8 cellular contexts compared by ENCODE assay signal in genomic region chr15:60660290-60661051, GRCh38.
DNase-seq lines count a peak whose midpoint lies in the region; ATAC-seq and TF ChIP-seq lines count a peak whose summit lies in the region.

No MANE protein-coding gene starts in this region.

- H2BK12ac ChIP-seq in mesenchymal stem cell (ENCODE audit: low read length in 2 of 2) = no peak overlapping the region

- no peak overlapping the region for H3K4ac ChIP-seq in mesenchymal stem cell (ENCODE audit: low read depth in 1 of 2, low read length in 2 of 2)

- no peaks in the 10 kb centered on the region for H3K36me3 Mint-ChIP-seq in activated T-cell treated with anti-CD3 and anti-CD28 coated beads, Interleukin-2, amount 50 U/mL, for 72 hours (ENCODE audit: insufficient read depth in 2 of 2)

- H3K36me3 ChIP-seq in mesenchymal stem cell (ENCODE audit: control insufficient read depth in 1 of 2, insufficient read depth in 2 of 2, low read depth in 1 of 2, low read length in 2 of 2) = no peaks in the 10 kb centered on the region

- no peak overlapping the region for H2AFZ ChIP-seq in mesenchymal stem cell (ENCODE audit: low read depth, low read length)

- H3K14ac ChIP-seq in mesenchymal stem cell (ENCODE audit: low read length in 2 of 2) = no peak overlapping the region

- peaks cover 35% of the 10 kb centered on the region for H3K4me1 Mint-ChIP-seq in activated T-cell treated with anti-CD3 and anti-CD28 coated beads, Interleukin-2, amount 50 U/mL, for 72 hours (ENCODE audit: low read depth)

- peak overlapping the region in 1 of 2 donors; percentile 45 for H3K4me3 Mint-ChIP-seq in activated T-cell treated with anti-CD3 and anti-CD28 coated beads, Interleukin-2, amount 50 U/mL, for 72 hours

- no peaks in the 10 kb centered on the region for H3K9me3 ChIP-seq in mesenchymal stem cell (ENCODE audit: control insufficient read depth, low read length)

- peaks cover 9% of the 10 kb centered on the region for H3K27me3 Mint-ChIP-seq in activated T-cell treated with anti-CD3 and anti-CD28 coated beads, Interleukin-2, amount 50 U/mL, for 72 hours (ENCODE audit: low read depth)

- H3K23ac ChIP-seq in mesenchymal stem cell (ENCODE audit: low read length in 2 of 2) = no peak overlapping the region

- in situ Hi-C loops in astrocyte of the cerebellum (cut with HindIII; ENCODE audit: low sequenced_read_pairs) (no loop called here), ACHN (cut with HindIII; ENCODE audit: low pct_ligation_motif_present, low pct_unique_long_range_greater_than_20kb, low sequenced_read_pairs) (no loop called here)

- no peak overlapping the region for H2BK5ac ChIP-seq in mesenchymal stem cell (ENCODE audit: low read depth, low read length, poor library complexity, severe bottlenecking)

- H3K79me1 ChIP-seq in mesenchymal stem cell (replicated peaks; ENCODE audit: low read length, poor library complexity, severe bottlenecking) = no peaks in the 10 kb centered on the region

- no peaks in the 10 kb centered on the region for H3K9me3 Mint-ChIP-seq in activated T-cell treated with anti-CD3 and anti-CD28 coated beads, Interleukin-2, amount 50 U/mL, for 72 hours

- no peak overlapping the region for H3K27ac Mint-ChIP-seq in activated T-cell treated with anti-CD3 and anti-CD28 coated beads, Interleukin-2, amount 50 U/mL, for 72 hours

- H4K8ac ChIP-seq in mesenchymal stem cell (ENCODE audit: low read length) = no peak overlapping the region

- no peak overlapping the region for H4K91ac ChIP-seq in mesenchymal stem cell (ENCODE audit: low read length)

- H3K27me3 ChIP-seq in mesenchymal stem cell (ENCODE audit: control insufficient read depth in 1 of 2, insufficient read depth in 1 of 2, low read length in 2 of 2) = no peaks in the 10 kb centered on the region

- no peak overlapping the region for H3K4me2 ChIP-seq in mesenchymal stem cell (ENCODE audit: low read length, poor library complexity, severe bottlenecking)

- H2BK15ac ChIP-seq in mesenchymal stem cell (ENCODE audit: low read depth, poor library complexity, severe bottlenecking) = no peak overlapping the region

- H3K4me3 ChIP-seq in astrocyte of the cerebellum (ENCODE audit: low read depth, low read length) (no peak overlapping the region), mesenchymal stem cell (ENCODE audit: insufficient read depth in 1 of 2, low read depth in 1 of 2, low read length in 2 of 2) (peak overlapping the region in 1 of 2 experiments; percentile 59)

- no peak overlapping the region for H3K27ac ChIP-seq in mesenchymal stem cell (ENCODE audit: low read length, poor library complexity, severe bottlenecking)

- no peak overlapping the region for H2AK5ac ChIP-seq in mesenchymal stem cell (ENCODE audit: low read length, severe bottlenecking)

- ATAC-seq in activated T-cell treated with anti-CD3 and anti-CD28 coated beads, Interleukin-2, amount 50 U/mL, for 72 hours (replicated peaks in 1 of 2) = peak; percentile 88 to 95
- ATAC-seq in HG02981 (IDR thresholded peaks at IDR 0.05; ENCODE audit: unreplicated experiment) = peak; percentile 87

- no peaks in the 10 kb centered on the region for H3K4me1 ChIP-seq in mesenchymal stem cell (ENCODE audit: control insufficient read depth, insufficient read depth, low read depth, low read length)

- WGBS in mesenchymal stem cell = 59% methylated on average over 4 of the region's 4 CpGs

- peak overlapping the region; percentile 84 for H3K9ac ChIP-seq in mesenchymal stem cell (ENCODE audit: low read length)

- TF ChIP-seq CTCF in astrocyte of the cerebellum (IDR thresholded peaks at IDR 0.05; ENCODE audit: low read depth, low read length, missing control alignments) = no peak

- no peak overlapping the region for H2BK120ac ChIP-seq in mesenchymal stem cell (ENCODE audit: low read depth, low read length)

- no peak overlapping the region for H3K18ac ChIP-seq in mesenchymal stem cell (ENCODE audit: low read depth in 1 of 2, low read length in 2 of 2)

- no peak for DNase-seq in activated T-cell treated with anti-CD3 and anti-CD28 coated beads, Interleukin-2, amount 50 U/mL, for 72 hours
- DNase-seq in activated T-cell treated with anti-CD3 and anti-CD28 coated beads for 4 hours (no peak), astrocyte of the cerebellum (ENCODE audit: low read depth) (peak; percentile 50), mesenchymal stem cell (peak; percentile 85), NCI-H146 treated with DMSO at 0.1 percent for 48 hours (lab: John Stamatoyannopoulos, UW; ENCODE audit: unreplicated experiment) (no peak), ACHN (no peak)
- DNase-seq in activated CD4-positive, CD25-positive, alpha-beta regulatory T cell treated with anti-CD3 and anti-CD28 coated beads, Interleukin-2, amount 50 U/mL, for 72 hours = no peak

Comparison
In these comparisons a context has a peak if more than half of its experiments do, and no peak if none do; other contexts are left out.
1. DNase-seq: peak in astrocyte of the cerebellum (single experiment) and mesenchymal stem cell (single experiment); none in activated T-cell treated with anti-CD3 and anti-CD28 coated beads, Interleukin-2, amount 50 U/mL, for 72 hours (0 of 2), activated T-cell treated with anti-CD3 and anti-CD28 coated beads for 4 hours (single experiment), NCI-H146 treated with DMSO at 0.1 percent for 48 hours (single experiment), activated CD4-positive, CD25-positive, alpha-beta regulatory T cell treated with anti-CD3 and anti-CD28 coated beads, Interleukin-2, amount 50 U/mL, for 72 hours (single experiment) and ACHN (single experiment).